ENCODE assay signal across 20 cellular contexts in genomic region chr1:9359898-9360297, GRCh38.
DNase-seq lines count a peak whose midpoint lies in the region; ATAC-seq and TF ChIP-seq lines count a peak whose summit lies in the region.
"Had no signal": no experiment of that assay in that cellular context is flagged by ENCODE, and none has a peak within 500 bp of the region (broad histone marks: within the 10 kb centered on the region; RNA-seq: fewer than 3 reads in every experiment).

No MANE protein-coding gene starts in this region.

- CTCF ChIA-PET in WTC11 (lab: Charles Lee): no interaction called here

- H3F3A ChIP-seq in GM23338 (replicated peaks; ENCODE audit: low read depth): no peaks in the 10 kb centered on the region

- peak overlapping the region; percentile 58; the same call in 1 of the 2 replicates for H3K27ac Mint-ChIP-seq in GM23338
- H3K27ac Mint-ChIP-seq in WTC11: peak overlapping the region; percentile 49; the same call in 1 of the 2 replicates

- intact Hi-C loops in tibial artery (cut with DNase I; ENCODE audit: low total_unique reads) (loop anchor here (10.0 kb wide), 1 partner anchor 65 kb away; the partner anchor contains the start of gene SPSB1), ovary (cut with DNase I) (loop anchor here in 1 of 4 donors (10.0 kb wide), 1 partner anchor 55 kb away; no protein-coding TSS in a partner anchor)

- H3K27me3 Mint-ChIP-seq in GM23338 (ENCODE audit: insufficient read depth, low read depth, poor library complexity): peaks cover 12% of the 10 kb centered on the region
- H3K27me3 Mint-ChIP-seq in WTC11 (ENCODE audit: low read depth): no peaks in the 10 kb centered on the region

- TF ChIP-seq POLR2A in ovary (IDR thresholded peaks at IDR 0.05): no peak

- ATAC-seq in GM23338 (no peak), WTC11 (no peak)

- H4K20me1 ChIP-seq in GM23338 (replicated peaks; ENCODE audit: insufficient read depth) (no peaks in the 10 kb centered on the region), Karpas-422 (ENCODE audit: insufficient read depth, low read depth, low read length) (no peaks in the 10 kb centered on the region)

- H3K4me1 Mint-ChIP-seq in GM23338: no peaks in the 10 kb centered on the region
- no peaks in the 10 kb centered on the region for H3K4me1 Mint-ChIP-seq in WTC11

- H3K9me3 Mint-ChIP-seq in GM23338: no peaks in the 10 kb centered on the region
- peaks cover 4% of the 10 kb centered on the region for H3K9me3 Mint-ChIP-seq in WTC11
- H3K9me3 Mint-ChIP-seq: CD14-positive monocyte had no signal

- H3K36me3 Mint-ChIP-seq in GM23338 (ENCODE audit: low read depth) (no peaks in the 10 kb centered on the region; the same call in 2 of the 3 replicates), WTC11 (no peaks in the 10 kb centered on the region)
- H3K36me3 Mint-ChIP-seq: CD14-positive monocyte had no signal

- H3K4me3 ChIP-seq in GM23338: no peak overlapping the region
- H3K4me3 ChIP-seq in tibial artery: no peak overlapping the region
- H3K4me3 ChIP-seq in ovary: no peak overlapping the region
- no peak overlapping the region for H3K4me3 ChIP-seq in Karpas-422 (ENCODE audit: low read length)
- H3K4me3 ChIP-seq: PC-9, SJSA1 had no signal

- H3K4me3 Mint-ChIP-seq in GM23338 (no peak overlapping the region), WTC11 (no peak overlapping the region)
- H3K4me3 Mint-ChIP-seq: CD14-positive monocyte had no signal

- no peaks in the 10 kb centered on the region for H3K4me1 ChIP-seq in GM23338 (ENCODE audit: insufficient read depth)
- peaks cover 0 to 96% (median 50%) of the 10 kb centered on the region in 4 donors for H3K4me1 ChIP-seq in tibial artery
- peaks cover 18% of the 10 kb centered on the region for H3K4me1 ChIP-seq in ovary (ENCODE audit: insufficient read depth)
- H3K4me1 ChIP-seq in Karpas-422 (ENCODE audit: low read length): no peaks in the 10 kb centered on the region
- H3K4me1 ChIP-seq: SJSA1 had no signal

- no peak overlapping the region for H3K9ac ChIP-seq in Karpas-422 (ENCODE audit: low read length)

- H3K27ac ChIP-seq in GM23338 (ENCODE audit: low read depth) (no peak overlapping the region), tibial artery (peak overlapping the region; percentile 62 to 66), ovary (no peak overlapping the region), Karpas-422 (ENCODE audit: low read length) (no peak overlapping the region)
- H3K27ac ChIP-seq: PC-9, SJSA1 had no signal

- no peak overlapping the region for H2AFZ ChIP-seq in GM23338
- no peak overlapping the region for H2AFZ ChIP-seq in Karpas-422 (ENCODE audit: low read length)
- H2AFZ ChIP-seq: PC-9 had no signal

- H3K36me3 ChIP-seq in GM23338 (ENCODE audit: insufficient read depth) (no peaks in the 10 kb centered on the region), tibial artery (peaks cover 22 to 37% (median 32%) of the 10 kb centered on the region in 3 donors), ovary (no peaks in the 10 kb centered on the region), Karpas-422 (ENCODE audit: insufficient read depth, low read length) (no peaks in the 10 kb centered on the region)

- no peaks in the 10 kb centered on the region for H3K9me2 ChIP-seq in GM23338 (ENCODE audit: insufficient read depth)
- no peaks in the 10 kb centered on the region for H3K9me2 ChIP-seq in Karpas-422 (replicated peaks; ENCODE audit: insufficient read depth, low read length)

- H3K9me3 ChIP-seq in tibial artery (no peaks in the 10 kb centered on the region), ovary (no peaks in the 10 kb centered on the region), Karpas-422 (ENCODE audit: low read length) (no peaks in the 10 kb centered on the region)
- H3K9me3 ChIP-seq: SJSA1 had no signal

- no peak for DNase-seq in GM23338 (ENCODE audit: low spot score)
- no peak for DNase-seq in WTC11 (ENCODE audit: low spot score)
- DNase-seq in left kidney (ENCODE audit: low read depth, low spot score): peak; percentile 71
- no peak for DNase-seq in tibial artery
- DNase-seq in ovary: no peak
- DNase-seq in Karpas-422: no peak
- DNase-seq in globus pallidus (ENCODE audit: low spot score): no peak
- DNase-seq: Kasumi-1, MV-4-11, NCI-H1105, NCI-H1436 treated with DMSO at 0.1 percent for 48 hours, NCI-H187 treated with DMSO at 0.1 percent for 48 hours, NCI-H2171 treated with DMSO at 0.1 percent for 48 hours, NCI-H446, NCI-H524 treated with DMSO at 0.1 percent for 48 hours, NCI-H774, PC-9, Right ventricle myocardium superior had no signal

- TF ChIP-seq EP300 in ovary (IDR thresholded peaks at IDR 0.05): no peak

- H3K79me2 ChIP-seq in GM23338 (replicated peaks; ENCODE audit: insufficient read depth): no peaks in the 10 kb centered on the region
- no peaks in the 10 kb centered on the region for H3K79me2 ChIP-seq in Karpas-422 (ENCODE audit: low read length)

- no peak overlapping the region for H3K4me2 ChIP-seq in GM23338
- no peak overlapping the region for H3K4me2 ChIP-seq in Karpas-422 (ENCODE audit: low read depth, low read length, poor library complexity, severe bottlenecking)
- H3K4me2 ChIP-seq: PC-9 had no signal

- POLR2A ChIA-PET in WTC11 (lab: Charles Lee): no interaction called here

- TF ChIP-seq CTCF in GM23338 (conservative IDR thresholded peaks at IDR 0.05; ENCODE audit: low read depth in 2 of 2) (no peak), WTC11 (IDR thresholded peaks at IDR 0.05) (no peak), tibial artery (IDR thresholded peaks at IDR 0.05) (no peak), ovary (IDR thresholded peaks at IDR 0.05) (no peak)

- H3K27me3 ChIP-seq in GM23338 (ENCODE audit: insufficient read depth): no peaks in the 10 kb centered on the region
- no peaks in the 10 kb centered on the region for H3K27me3 ChIP-seq in tibial artery
- H3K27me3 ChIP-seq in ovary: no peaks in the 10 kb centered on the region
- H3K27me3 ChIP-seq in Karpas-422 (ENCODE audit: low read length): no peaks in the 10 kb centered on the region
- H3K27me3 ChIP-seq: SJSA1 had no signal

- WGBS in ovary, 3 donors: 91 to 96% (median 92%) methylated on average over 9 of the region's 9 CpGs

TF ChIP-seq in GM23338, 12 proteins besides CTCF, POLR2A, EP300 and RAD21:
- no peak for TF ChIP-seq POLR2AphosphoS5 (IDR thresholded peaks at IDR 0.05; ENCODE audit: low read depth)
TF ChIP-seq in GM23338: peak in this region for 0.

TF ChIP-seq in WTC11, 78 proteins besides CTCF, POLR2A, EP300 and RAD21 (continues in another document):
- no peak for TF ChIP-seq ZNF232 (CRISPR knock-in tag; IDR thresholded peaks at IDR 0.05)
- TF ChIP-seq ZSCAN18 (CRISPR knock-in tag; IDR thresholded peaks at IDR 0.05): no peak
- no peak for TF ChIP-seq SP1 (CRISPR knock-in tag; conservative IDR thresholded peaks at IDR 0.05)
- TF ChIP-seq JAZF1 (CRISPR knock-in tag; IDR thresholded peaks at IDR 0.05): no peak
- no peak for TF ChIP-seq GRHL2 (CRISPR knock-in tag; IDR thresholded peaks at IDR 0.05; ENCODE audit: insufficient replicate concordance, severe bottlenecking)
- no peak for TF ChIP-seq USF1 (CRISPR knock-in tag; IDR thresholded peaks at IDR 0.05)
- no peak for TF ChIP-seq ERG (CRISPR knock-in tag; IDR thresholded peaks at IDR 0.05)
- TF ChIP-seq ZNF423 (CRISPR knock-in tag; IDR thresholded peaks at IDR 0.05): no peak
- no peak for TF ChIP-seq ZNF138 (CRISPR knock-in tag; conservative IDR thresholded peaks at IDR 0.05)
- TF ChIP-seq RORB (CRISPR knock-in tag; IDR thresholded peaks at IDR 0.05): no peak
- TF ChIP-seq NR2C2 (CRISPR knock-in tag; IDR thresholded peaks at IDR 0.05): no peak
- no peak for TF ChIP-seq SMAD3 (CRISPR knock-in tag; IDR thresholded peaks at IDR 0.05; ENCODE audit: borderline replicate concordance)
- TF ChIP-seq TEAD1 (CRISPR knock-in tag; IDR thresholded peaks at IDR 0.05): no peak
- no peak for TF ChIP-seq ZNF671 (CRISPR knock-in tag; IDR thresholded peaks at IDR 0.05)
- no peak for TF ChIP-seq TCF7 (CRISPR knock-in tag; IDR thresholded peaks at IDR 0.05; ENCODE audit: low read depth)
- no peak for TF ChIP-seq ZNF121 (CRISPR knock-in tag; IDR thresholded peaks at IDR 0.05)

Comparison
In these comparisons a context has a peak if more than half of its experiments do, and no peak if none do; other contexts are left out.
1. H3K27ac ChIP-seq: peak in tibial artery (2 of 2); none in GM23338 (single experiment), ovary (0 of 2) and Karpas-422 (single experiment).